Comparison of ENCODE assay signal across 18 cellular contexts in genomic region chrX:33134164-33134563, GRCh38.
DNase-seq lines count a peak whose midpoint lies in the region; ATAC-seq, FAIRE-seq and TF ChIP-seq lines count a peak whose summit lies in the region.
"Had no signal": no experiment of that assay in that cellular context is flagged by ENCODE, and none has a peak within 500 bp of the region (broad histone marks: within the 10 kb centered on the region; RNA-seq: fewer than 3 reads in every experiment).

No MANE protein-coding gene starts in this region.

- H3K9ac ChIP-seq in Karpas-422 (ENCODE audit: low read length) = no peak overlapping the region
- H3K9ac ChIP-seq in SU-DHL-6 (ENCODE audit: low read length) = peak overlapping the region; percentile 78

- H3K36me3 ChIP-seq in Karpas-422 (ENCODE audit: insufficient read depth, low read length) (no peaks in the 10 kb centered on the region), SU-DHL-6 (ENCODE audit: low read length) (no peaks in the 10 kb centered on the region), gastrocnemius medialis (no peaks in the 10 kb centered on the region)
- H3K36me3 ChIP-seq: BE2C had no signal

- TF ChIP-seq POLR2A in gastrocnemius medialis (IDR thresholded peaks at IDR 0.05) = no peak

- FAIRE-seq in urothelium cell line (lab: Jason Lieb, UNC) = no peak
- FAIRE-seq: A549 had no signal

- peaks cover 16% of the 10 kb centered on the region for H3K4me1 ChIP-seq in Karpas-422 (ENCODE audit: low read length)
- H3K4me1 ChIP-seq in gastrocnemius medialis = peaks cover 5 to 14% of the 10 kb centered on the region in 2 donors
- H3K4me1 ChIP-seq: A549, BE2C had no signal

- intact Hi-C loops in gastrocnemius medialis (cut with DNase I; ENCODE audit: low total_unique reads) = loop anchor here (5.0 kb wide), 1 partner anchor 73 kb away; no protein-coding TSS in a partner anchor

- H4K20me1 ChIP-seq in Karpas-422 (ENCODE audit: insufficient read depth, low read depth, low read length) (no peaks in the 10 kb centered on the region), SU-DHL-6 (ENCODE audit: low read depth, low read length) (no peaks in the 10 kb centered on the region)

- H2AFZ ChIP-seq in Karpas-422 (ENCODE audit: low read length) = peak overlapping the region; percentile 72; the same call in 1 of the 2 replicates
- H2AFZ ChIP-seq in SU-DHL-6 (ENCODE audit: low read depth, low read length, severe bottlenecking) = no peak overlapping the region

- H3K9me2 ChIP-seq in Karpas-422 (replicated peaks; ENCODE audit: insufficient read depth, low read length) (no peaks in the 10 kb centered on the region), SU-DHL-6 (replicated peaks; ENCODE audit: insufficient read depth, low read length) (no peaks in the 10 kb centered on the region)

- H3K4me2 ChIP-seq in Karpas-422 (ENCODE audit: low read depth, low read length, poor library complexity, severe bottlenecking) (peak overlapping the region; percentile 31), SU-DHL-6 (ENCODE audit: low read depth, low read length, poor library complexity, severe bottlenecking) (peak overlapping the region; percentile 87)
- H3K4me2 ChIP-seq: A549 had no signal

- DNase-seq in Karpas-422 (no peak), iris pigment epithelial cell (ENCODE audit: low read depth) (peak; percentile 14), gastrocnemius medialis (no peak), urothelium cell line (ENCODE audit: low spot score) (no peak), NCI-H128 (lab: John Stamatoyannopoulos, UW; ENCODE audit: unreplicated experiment) (no peak), NK-92 (lab: John Stamatoyannopoulos, UW; ENCODE audit: unreplicated experiment) (no peak)
- DNase-seq: BE2C; CD8-positive, alpha-beta T cell; COR-L47; DMS153; DMS79 treated with DMSO at 0.1 percent for 48 hours; GF-D8; HCEC 1CT; IMR-90 had no signal

- no peaks in the 10 kb centered on the region for H3K9me3 ChIP-seq in Karpas-422 (ENCODE audit: low read length)
- no peaks in the 10 kb centered on the region for H3K9me3 ChIP-seq in SU-DHL-6 (ENCODE audit: insufficient read depth, low read length)
- H3K9me3 ChIP-seq in gastrocnemius medialis = no peaks in the 10 kb centered on the region
- H3K9me3 ChIP-seq: A549, BE2C had no signal

- H3K4me3 ChIP-seq in Karpas-422 (ENCODE audit: low read length) (no peak overlapping the region), SU-DHL-6 (ENCODE audit: insufficient read depth, low read length, poor library complexity, severe bottlenecking) (no peak overlapping the region), gastrocnemius medialis (peak overlapping the region in 2 of 4 donors; percentile 2 to 13)
- H3K4me3 ChIP-seq: A549 had no signal

- peaks cover 50% of the 10 kb centered on the region for H3F3A ChIP-seq in SU-DHL-6 (ENCODE audit: insufficient read depth)

- no peaks in the 10 kb centered on the region for H3K79me2 ChIP-seq in Karpas-422 (ENCODE audit: low read length)
- peaks cover 9% of the 10 kb centered on the region; the same call in 1 of the 2 replicates for H3K79me2 ChIP-seq in SU-DHL-6 (ENCODE audit: insufficient read depth, low read length)

- H3K27me3 ChIP-seq in Karpas-422 (ENCODE audit: low read length) = no peaks in the 10 kb centered on the region
- no peaks in the 10 kb centered on the region for H3K27me3 ChIP-seq in SU-DHL-6 (ENCODE audit: low read length)
- no peaks in the 10 kb centered on the region for H3K27me3 ChIP-seq in gastrocnemius medialis
- H3K27me3 ChIP-seq: BE2C had no signal

- in situ Hi-C loops in gastrocnemius medialis (cut with MboI; ENCODE audit: low sequenced_read_pairs in 4 of 4) = no loop called here

- TF ChIP-seq CTCF in SU-DHL-6 (IDR thresholded peaks at IDR 0.05; ENCODE audit: insufficient read depth, low read length, poor library complexity, severe bottlenecking) = no peak
- TF ChIP-seq CTCF in gastrocnemius medialis (IDR thresholded peaks at IDR 0.05 in 4 of 5, conservative IDR thresholded peaks at IDR 0.05 in 1 of 5) = no peak

- ATAC-seq in gastrocnemius medialis = peak in 1 of 2 donors; percentile 31
- ATAC-seq in GM18858 (IDR thresholded peaks at IDR 0.05; ENCODE audit: unreplicated experiment) = no peak
- ATAC-seq: A549; CD8-positive, alpha-beta T cell had no signal

- H3K27ac ChIP-seq in Karpas-422 (ENCODE audit: low read length) (no peak overlapping the region), SU-DHL-6 (ENCODE audit: low read depth, low read length) (peak overlapping the region; percentile 100), gastrocnemius medialis (peak overlapping the region; percentile 65 to 83 (median 73))
- H3K27ac ChIP-seq: A549, C4-2B had no signal
